In the genomic region with DNA sequence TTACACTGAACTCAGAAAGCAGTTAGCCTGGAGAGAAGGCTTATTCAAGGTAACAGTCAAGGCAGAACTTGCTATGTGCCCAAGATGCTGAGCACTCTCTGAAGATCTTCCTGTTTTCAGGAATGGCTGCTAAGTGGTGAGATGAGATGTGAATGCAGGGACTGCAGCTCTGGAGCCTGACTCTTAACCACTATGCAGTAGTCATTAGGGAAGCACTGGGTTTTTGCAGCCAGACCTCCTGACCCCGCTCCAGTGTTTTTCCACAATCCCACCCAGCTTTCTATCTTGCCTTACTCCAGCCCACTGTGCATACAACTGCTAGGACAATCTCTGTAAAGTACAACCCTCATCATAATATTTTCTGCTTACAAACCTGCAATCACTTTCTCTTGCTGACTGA, we compare ENCODE assay signal across 22 cellular contexts.
"Had no signal": no experiment of that assay in that cellular context is flagged by ENCODE, and none has a peak within 500 bp of the region (broad histone marks: within the 10 kb centered on the region; RNA-seq: fewer than 3 reads in every experiment).

No MANE protein-coding gene starts in this region.

- H3K36me3 ChIP-seq: esophagus squamous epithelium, left lung, WERI-Rb-1 had no signal

- H3K27ac Mint-ChIP-seq: activated naive CD4-positive, alpha-beta T cell treated with anti-CD3 and anti-CD28 coated beads, Interleukin-2, amount 10 ng/mL, durations not matched to agents 7 days and 5 days; effector memory CD8-positive, alpha-beta T cell; type B pancreatic cell had no signal

- H3K27ac ChIP-seq: esophagus squamous epithelium, foreskin keratinocyte, left lung, psoas muscle, testis, WERI-Rb-1 had no signal

- DNase-seq: activated CD4-positive, alpha-beta T cell treated with anti-CD3 and anti-CD28 coated beads for 1 hour; activated CD8-positive, alpha-beta memory T cell treated with anti-CD3 and anti-CD28 coated beads for 24 hours; activated CD8-positive, alpha-beta memory T cell treated with anti-CD3 and anti-CD28 coated beads, Interleukin-2, amount 50 U/mL, for 48 hours; activated effector memory CD4-positive, alpha-beta T cell treated with Interleukin-2 at 50 U/mL for 16 hours; activated naive CD4-positive, alpha-beta T cell treated with anti-CD3 and anti-CD28 coated beads, Interleukin-2, amount 10 ng/mL, durations not matched to agents 7 days and 5 days; activated T-cell treated with anti-CD3 and anti-CD28 coated beads, Interleukin-2, amount 50 U/mL, for 48 hours; effector memory CD8-positive, alpha-beta T cell; esophagus squamous epithelium; foreskin keratinocyte; glutamatergic neuron; hypothalamus; kidney; left lung; psoas muscle; right cardiac atrium; stimulated activated CD4-positive, alpha-beta T cell treated with anti-CD3 and anti-CD28 coated beads, Interleukin-15, amount 100 ng/mL, for 24 hours; stimulated activated CD4-positive, alpha-beta T cell treated with anti-CD3 and anti-CD28 coated beads, Interleukin-4, amount 100 ng/mL, for 1 hour; testis; WERI-Rb-1 had no signal

- H3K4me3 ChIP-seq: esophagus squamous epithelium, left lung, psoas muscle, skin epidermis, testis had no signal

- H3K36me3 Mint-ChIP-seq: activated naive CD4-positive, alpha-beta T cell treated with anti-CD3 and anti-CD28 coated beads, Interleukin-2, amount 10 ng/mL, durations not matched to agents 7 days and 5 days; type B pancreatic cell had no signal

- H3K4me1 Mint-ChIP-seq: activated naive CD4-positive, alpha-beta T cell treated with anti-CD3 and anti-CD28 coated beads, Interleukin-2, amount 10 ng/mL, durations not matched to agents 7 days and 5 days had no signal

- H3K27me3 ChIP-seq: esophagus squamous epithelium, left lung, testis had no signal

- H3K4me1 ChIP-seq: esophagus squamous epithelium, foreskin keratinocyte, psoas muscle, testis had no signal

- H3K9me3 Mint-ChIP-seq: activated naive CD4-positive, alpha-beta T cell treated with anti-CD3 and anti-CD28 coated beads, Interleukin-2, amount 10 ng/mL, durations not matched to agents 7 days and 5 days; type B pancreatic cell had no signal

- H3K9me3 ChIP-seq: esophagus squamous epithelium, left lung, psoas muscle, testis had no signal

- ATAC-seq: effector memory CD8-positive, alpha-beta T cell; foreskin keratinocyte; left lung; psoas muscle; right cardiac atrium had no signal

- H3K4me3 Mint-ChIP-seq: activated naive CD4-positive, alpha-beta T cell treated with anti-CD3 and anti-CD28 coated beads, Interleukin-2, amount 10 ng/mL, durations not matched to agents 7 days and 5 days; effector memory CD8-positive, alpha-beta T cell; neural crest cell; type B pancreatic cell had no signal
